Comparison of ENCODE assay signal across 1 cellular context in genomic region chr10:69349542-69349888, GRCh38.
TF ChIP-seq lines count a peak whose summit lies in the region.

No MANE protein-coding gene starts in this region.

TF ChIP-seq in IMR-90, 13 proteins besides CTCF, POLR2A, EP300 and RAD21 (continued from another document):
- TF ChIP-seq RCOR1 (IDR thresholded peaks at IDR 0.05; ENCODE audit: insufficient replicate concordance, low read length) (no peak), CHD1 (IDR thresholded peaks at IDR 0.05; ENCODE audit: low read depth, low read length) (no peak), USF2 (IDR thresholded peaks at IDR 0.05; ENCODE audit: low read depth, low read length) (no peak), MXI1 (IDR thresholded peaks at IDR 0.05; ENCODE audit: borderline replicate concordance, low read depth, low read length) (no peak), SMC3 (IDR thresholded peaks at IDR 0.05; ENCODE audit: low read depth, low read length) (no peak), MAFK (IDR thresholded peaks at IDR 0.05; ENCODE audit: low read depth, low read length) (no peak), FOS (IDR thresholded peaks at IDR 0.05; ENCODE audit: low read depth, low read length) (no peak), ELK1 (IDR thresholded peaks at IDR 0.05; ENCODE audit: borderline replicate concordance, low read depth, low read length) (no peak), NFE2L2 (IDR thresholded peaks at IDR 0.05; ENCODE audit: low read depth, low read length) (no peak)
